Comparison of ENCODE assay signal across 8 cellular contexts in the genomic region with DNA sequence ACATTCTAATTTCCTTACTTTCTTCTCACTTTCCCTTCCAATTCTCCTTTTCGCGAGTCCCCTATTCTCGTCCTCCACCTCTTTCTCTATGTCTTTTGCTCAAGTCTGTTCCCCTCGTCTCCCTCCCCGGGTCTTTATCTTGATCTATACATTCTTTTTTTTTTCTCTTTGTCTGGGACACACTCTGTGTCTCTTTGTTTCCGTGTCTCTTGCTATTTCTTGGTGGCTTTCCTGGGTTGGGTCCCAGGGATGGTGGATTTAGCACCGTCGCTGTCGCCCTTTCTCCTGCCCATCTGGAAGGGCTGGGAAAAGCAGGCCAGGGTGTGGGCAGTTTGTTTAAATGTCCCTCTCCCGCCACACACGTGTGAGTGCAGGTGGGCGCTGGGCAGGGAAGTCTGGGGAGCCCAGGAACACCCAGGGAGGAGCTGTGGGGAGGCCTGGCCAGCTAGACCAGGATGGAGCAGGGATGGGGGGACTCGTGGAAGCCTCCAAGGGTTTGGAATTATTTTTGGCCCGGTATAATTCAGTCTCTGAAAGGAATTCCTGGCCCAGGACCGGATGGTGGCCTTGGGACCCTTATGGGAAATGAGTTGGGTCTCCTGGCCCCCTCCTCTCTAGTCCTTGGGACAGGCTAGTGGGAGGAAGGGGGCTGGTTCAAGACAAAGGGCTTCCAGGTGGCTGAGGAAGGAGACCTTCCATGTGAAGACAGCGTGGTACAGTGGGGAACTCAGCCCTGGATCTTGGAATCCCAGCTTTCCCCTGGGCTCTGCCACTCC. TPM values are rescaled to one million over a fixed set of nuclear protein-coding genes. Genes with fewer than 3 reads are reported as not detected.
DNase-seq lines count a peak whose midpoint lies in the region; ATAC-seq and TF ChIP-seq lines count a peak whose summit lies in the region.

No MANE protein-coding gene starts in this region.

- no peaks in the 10 kb centered on the region for H3K9me3 Mint-ChIP-seq in activated CD4-positive, alpha-beta T cell treated with anti-CD3 and anti-CD28 coated beads, Interleukin-2, amount 10 ng/mL, durations not matched to agents 24 days and 14 days

- WGBS in lower leg skin, 2 donors: 36 to 44% methylated on average over 16 of the region's 16 CpGs

- H4K20me1 ChIP-seq in PC-9 (ENCODE audit: insufficient read depth): no peaks in the 10 kb centered on the region

- H3K27me3 ChIP-seq in brain microvascular endothelial cell (replicated peaks) (no peaks in the 10 kb centered on the region), thoracic aorta (replicated peaks; ENCODE audit: insufficient read depth) (no peaks in the 10 kb centered on the region), PC-9 (ENCODE audit: insufficient read depth, low read depth) (no peaks in the 10 kb centered on the region)

- no peaks in the 10 kb centered on the region for H3K36me3 Mint-ChIP-seq in activated CD4-positive, alpha-beta T cell treated with anti-CD3 and anti-CD28 coated beads, Interleukin-2, amount 10 ng/mL, durations not matched to agents 24 days and 14 days (ENCODE audit: low read depth)

- peak overlapping the region; percentile 65 for H3K27ac ChIP-seq in brain microvascular endothelial cell
- peak overlapping the region; percentile 81 to 86 for H3K27ac ChIP-seq in thoracic aorta
- H3K27ac ChIP-seq in PC-9: no peak overlapping the region

- no peak for TF ChIP-seq POLR2A in lower leg skin (IDR thresholded peaks at IDR 0.05)

- peaks cover 4% of the 10 kb centered on the region for H3F3A ChIP-seq in PC-9 (ENCODE audit: insufficient read depth, low read depth)

- no peaks in the 10 kb centered on the region for H3K9me3 ChIP-seq in thoracic aorta
- no peaks in the 10 kb centered on the region for H3K9me3 ChIP-seq in PC-9 (ENCODE audit: insufficient read depth, low read depth)

- peaks cover 12 to 52% of the 10 kb centered on the region in 2 donors for H3K4me1 ChIP-seq in thoracic aorta (ENCODE audit: control insufficient read depth in 1 of 2, low read depth in 2 of 2)
- peaks cover 5% of the 10 kb centered on the region; the same call in 1 of the 2 replicates for H3K4me1 ChIP-seq in PC-9 (replicated peaks; ENCODE audit: insufficient read depth)

- no peak overlapping the region for H3K4me2 ChIP-seq in PC-9

- H3K27me3 Mint-ChIP-seq in activated CD4-positive, alpha-beta T cell treated with anti-CD3 and anti-CD28 coated beads, Interleukin-2, amount 10 ng/mL, durations not matched to agents 24 days and 14 days: peaks cover 50% of the 10 kb centered on the region

- no peak for DNase-seq in activated CD4-positive, alpha-beta T cell treated with anti-CD3 and anti-CD28 coated beads, Interleukin-2, amount 10 ng/mL, durations not matched to agents 24 days and 14 days
- no peak for DNase-seq in activated CD4-positive, alpha-beta T cell treated with anti-CD3 and anti-CD28 coated beads for 48 hours
- DNase-seq in brain microvascular endothelial cell (no peak), lower leg skin (ENCODE audit: low spot score in 2 of 2) (no peak), thoracic aorta (ENCODE audit: low spot score) (no peak), PC-9 (no peak)
- DNase-seq in NK-92 treated with Interleukin-12 subunit alpha and Interleukin-12 subunit beta, amount 100 ng/mL, for 24 hours (lab: John Stamatoyannopoulos, UW): no peak

- peak; percentile 3 for ATAC-seq in thoracic aorta (ENCODE audit: insufficient number of reproducible peaks, low FRiP score, low read depth)
- ATAC-seq in HG03095 (IDR thresholded peaks at IDR 0.05; ENCODE audit: unreplicated experiment): no peak

- no peak overlapping the region for H2AFZ ChIP-seq in PC-9

- CTCF ChIA-PET in PC-9 (lab: Charles Lee): no interaction called here

- H3K9me2 ChIP-seq in PC-9 (ENCODE audit: insufficient read depth): no peaks in the 10 kb centered on the region

- no peaks in the 10 kb centered on the region for H3K79me2 ChIP-seq in PC-9 (ENCODE audit: low read depth)

- peak overlapping the region; percentile 74 for H3K4me3 Mint-ChIP-seq in activated CD4-positive, alpha-beta T cell treated with anti-CD3 and anti-CD28 coated beads, Interleukin-2, amount 10 ng/mL, durations not matched to agents 24 days and 14 days

- in situ Hi-C loops in brain microvascular endothelial cell (cut with HindIII; ENCODE audit: low pct_ligation_motif_present, low sequenced_read_pairs): no loop called here

- H3K36me3 ChIP-seq in brain microvascular endothelial cell (replicated peaks) (no peaks in the 10 kb centered on the region), thoracic aorta (no peaks in the 10 kb centered on the region), PC-9 (ENCODE audit: low read depth) (no peaks in the 10 kb centered on the region)

- intact Hi-C loops in activated CD4-positive, alpha-beta T cell treated with anti-CD3 and anti-CD28 coated beads, Interleukin-2, amount 10 ng/mL, durations not matched to agents 24 days and 14 days (cut with micrococcal nuclease): no loop called here
- intact Hi-C loops in lower leg skin (cut with DNase I; ENCODE audit: low total_unique reads) (no loop called here), PC-9 (cut with micrococcal nuclease; ENCODE audit: unreplicated experiment) (no loop called here)

- peaks cover 8% of the 10 kb centered on the region for H3K4me1 Mint-ChIP-seq in activated CD4-positive, alpha-beta T cell treated with anti-CD3 and anti-CD28 coated beads, Interleukin-2, amount 10 ng/mL, durations not matched to agents 24 days and 14 days

- no peak overlapping the region for H3K27ac Mint-ChIP-seq in activated CD4-positive, alpha-beta T cell treated with anti-CD3 and anti-CD28 coated beads, Interleukin-2, amount 10 ng/mL, durations not matched to agents 24 days and 14 days

- TF ChIP-seq CTCF in brain microvascular endothelial cell (IDR thresholded peaks at IDR 0.05; ENCODE audit: low read depth, low read length, missing control alignments) (no peak), lower leg skin (IDR thresholded peaks at IDR 0.05) (no peak), thoracic aorta (IDR thresholded peaks at IDR 0.05) (no peak), PC-9 (conservative IDR thresholded peaks at IDR 0.05) (no peak)

- no TSS peak for BruUV-seq in PC-9 (replicated peaks; lab: Mats Ljungman, UMichigan)

- POLR2A ChIA-PET in PC-9 (lab: Charles Lee; ENCODE audit: unreplicated experiment): no interaction called here

- H3K4me3 ChIP-seq in brain microvascular endothelial cell (ENCODE audit: low read depth, low read length) (peak overlapping the region; percentile 56), lower leg skin (ENCODE audit: low read depth, poor library complexity, severe bottlenecking) (peak overlapping the region; percentile 42), thoracic aorta (peak overlapping the region; percentile 76), PC-9 (no peak overlapping the region)

RNA-seq across cellular contexts. Expression of gene ID3, which starts 9.5 kb away (rescaled TPM):
- 21.2 and 23.5 TPM in 2 replicates for total RNA-seq in activated CD4-positive, alpha-beta T cell treated with anti-CD3 and anti-CD28 coated beads, Interleukin-2, amount 10 ng/mL, durations not matched to agents 24 days and 14 days
- total RNA-seq in lower leg skin (100 to 1,000 TPM in 3 of 4 donors, 10 to 100 TPM in 1; 81.2 to 209 (median 122) TPM), thoracic aorta (100 to 1,000 TPM; 309 to 692 TPM), PC-9 (2021) (10.4 and 24.7 TPM in 2 replicates)

RNA-seq across cellular contexts. Expression of gene E2F2, which starts 37.8 kb away (rescaled TPM):
- total RNA-seq in activated CD4-positive, alpha-beta T cell treated with anti-CD3 and anti-CD28 coated beads, Interleukin-2, amount 10 ng/mL, durations not matched to agents 24 days and 14 days: 30.4 and 33.7 TPM in 2 replicates
- total RNA-seq in lower leg skin (10 to 100 TPM in 2 of 4 donors, 1 to 10 TPM in 2; 6.0 to 12.1 (median 9.0) TPM), thoracic aorta (under 1 TPM; 0.14 to 0.35 TPM), PC-9 (2021) (7.6 and 9.0 TPM in 2 replicates)
